In genomic region chr3:50383750-50384149, GRCh38 we compare ENCODE assay signal across 19 cellular contexts. TPM values are rescaled to one million over a fixed set of nuclear protein-coding genes. Genes with fewer than 3 reads are reported as not detected.
DNase-seq lines count a peak whose midpoint lies in the region; ATAC-seq, FAIRE-seq and TF ChIP-seq lines count a peak whose summit lies in the region.
"Had no signal": no experiment of that assay in that cellular context is flagged by ENCODE, and none has a peak within 500 bp of the region (broad histone marks: within the 10 kb centered on the region; RNA-seq: fewer than 3 reads in every experiment).

No MANE protein-coding gene starts in this region.

- no peaks in the 10 kb centered on the region for H3K4me1 ChIP-seq in foreskin keratinocyte

- H3K4me3 ChIP-seq in bronchial epithelial cell (ENCODE audit: low read depth, low read length) = no peak overlapping the region
- H3K4me3 ChIP-seq: GM12878, GM23248 had no signal

- peaks cover 29% of the 10 kb centered on the region for H3K4me1 Mint-ChIP-seq in type B pancreatic cell (ENCODE audit: unreplicated experiment)
- H3K4me1 Mint-ChIP-seq: B cell had no signal

- H3K36me3 Mint-ChIP-seq in type B pancreatic cell = no peaks in the 10 kb centered on the region

- no peaks in the 10 kb centered on the region for H3K27me3 Mint-ChIP-seq in type B pancreatic cell
- H3K27me3 Mint-ChIP-seq: CD4-positive, alpha-beta T cell had no signal

- no peak overlapping the region for H3K27ac ChIP-seq in foreskin keratinocyte
- H3K27ac ChIP-seq: GM23248 had no signal

- H3K27ac Mint-ChIP-seq in type B pancreatic cell = no peak overlapping the region
- H3K27ac Mint-ChIP-seq: B cell; CD4-positive, alpha-beta T cell; H9 had no signal

- DNase-seq in NCI-H69 (lab: John Stamatoyannopoulos, UW) = peak; percentile 12
- DNase-seq in bronchial epithelial cell (ENCODE audit: low read depth) = peak; percentile 70
- DNase-seq in foreskin keratinocyte = peak in 1 of 2 donors; percentile 25
- no peak for DNase-seq in type B pancreatic cell (ENCODE audit: extremely low spot score, unreplicated experiment)
- DNase-seq in globus pallidus (ENCODE audit: low spot score) = no peak
- no peak for DNase-seq in dermis blood vessel endothelial cell
- DNase-seq in NCI-H748 (lab: John Stamatoyannopoulos, UW; ENCODE audit: unreplicated experiment) = no peak
- DNase-seq: C1 segment of cervical spinal cord; CD4-positive, alpha-beta T cell; DMS79; H9 had no signal

- H3K9me3 Mint-ChIP-seq in type B pancreatic cell = no peaks in the 10 kb centered on the region
- H3K9me3 Mint-ChIP-seq: CD4-positive, alpha-beta T cell; H9 had no signal

- FAIRE-seq in bronchial epithelial cell (lab: Jason Lieb, UNC) = no peak
- FAIRE-seq: A204.1, GM12878, GM18507, HepG2, HTR-8/SVneo had no signal

- peak; percentile 5 for ATAC-seq in foreskin keratinocyte
- ATAC-seq: GM12878, HepG2 had no signal

- H3K27me3 ChIP-seq in bronchial epithelial cell (ENCODE audit: control insufficient read depth, insufficient read depth, low read length) = peaks cover 5% of the 10 kb centered on the region
- peaks cover 12% of the 10 kb centered on the region for H3K27me3 ChIP-seq in foreskin keratinocyte

- H3K36me3 ChIP-seq in bronchial epithelial cell (ENCODE audit: control insufficient read depth, insufficient read depth, low read length) = no peaks in the 10 kb centered on the region

- H3K4me3 Mint-ChIP-seq in type B pancreatic cell = peak overlapping the region; percentile 26
- H3K4me3 Mint-ChIP-seq: B cell; CD4-positive, alpha-beta T cell; H9 had no signal

- TF ChIP-seq CTCF in bronchial epithelial cell (IDR thresholded peaks at IDR 0.05; ENCODE audit: insufficient read depth, low read length, severe bottlenecking) (no peak), foreskin keratinocyte (conservative IDR thresholded peaks at IDR 0.05) (no peak), type B pancreatic cell (conservative IDR thresholded peaks at IDR 0.05) (no peak)

RNA-seq across cellular contexts. Expression of gene TMEM115, which starts 24.4 kb away (rescaled TPM):
- 19.7 and 22.8 TPM in 2 replicates for total RNA-seq in bronchial epithelial cell
- total RNA-seq in foreskin keratinocyte = 34.7 and 35.6 TPM in 2 replicates
- 38.3 and 38.9 TPM in 2 replicates for polyA plus RNA-seq in foreskin keratinocyte
- 42.7 and 44.4 TPM in 2 replicates for total RNA-seq in type B pancreatic cell (ENCODE audit: low replicate concordance)
- total RNA-seq in dermis blood vessel endothelial cell = 60.3 and 61.6 TPM in 2 replicates

RNA-seq across cellular contexts. Expression of gene CYB561D2, which starts 33.1 kb away (rescaled TPM):
- total RNA-seq in bronchial epithelial cell = 18.9 and 22.1 TPM in 2 replicates
- total RNA-seq in foreskin keratinocyte = 18.6 and 19.8 TPM in 2 replicates
- 26.0 and 27.3 TPM in 2 replicates for polyA plus RNA-seq in foreskin keratinocyte
- total RNA-seq in type B pancreatic cell (ENCODE audit: low replicate concordance) = 10.1 and 15.9 TPM in 2 replicates
- total RNA-seq in dermis blood vessel endothelial cell = 26.2 and 30.0 TPM in 2 replicates

RNA-seq across cellular contexts. Expression of gene NPRL2, which starts 33.2 kb away (rescaled TPM):
- 11.0 and 17.1 TPM in 2 replicates for total RNA-seq in bronchial epithelial cell
- 19.4 and 23.9 TPM in 2 replicates for total RNA-seq in foreskin keratinocyte
- polyA plus RNA-seq in foreskin keratinocyte = 18.9 and 22.2 TPM in 2 replicates
- total RNA-seq in type B pancreatic cell (ENCODE audit: low replicate concordance) = 20.3 and 27.9 TPM in 2 replicates
- 14.0 and 16.8 TPM in 2 replicates for total RNA-seq in dermis blood vessel endothelial cell

RNA-seq across cellular contexts. Expression of gene ZMYND10, which starts 38.2 kb away (rescaled TPM):
- 0.13 and 0.53 TPM in 2 replicates for total RNA-seq in bronchial epithelial cell
- total RNA-seq in foreskin keratinocyte = 0.44 and 0.46 TPM in 2 replicates
- polyA plus RNA-seq in foreskin keratinocyte = 0.53 and 0.58 TPM in 2 replicates
- total RNA-seq in type B pancreatic cell (ENCODE audit: low replicate concordance) = 1.8 and 13.4 TPM in 2 replicates
- 0.05 TPM in 1 of 2 replicates, not detected in the other for total RNA-seq in dermis blood vessel endothelial cell
- total RNA-seq: G401 had no signal

RNA-seq across cellular contexts. Expression of gene RASSF1, which starts 43.1 kb away (rescaled TPM):
- total RNA-seq in bronchial epithelial cell = 15.5 and 25.5 TPM in 2 replicates
- total RNA-seq in foreskin keratinocyte = 22.1 and 23.8 TPM in 2 replicates
- 28.5 and 29.4 TPM in 2 replicates for polyA plus RNA-seq in foreskin keratinocyte
- 13.7 and 13.8 TPM in 2 replicates for total RNA-seq in type B pancreatic cell (ENCODE audit: low replicate concordance)
- 21.7 and 28.8 TPM in 2 replicates for total RNA-seq in dermis blood vessel endothelial cell

Comparison
In these comparisons a context has a peak if more than half of its experiments do, and no peak if none do; other contexts are left out.
1. DNase-seq: peak in NCI-H69 (single experiment) and bronchial epithelial cell (single experiment); none in type B pancreatic cell (single experiment), globus pallidus (single experiment), dermis blood vessel endothelial cell (single experiment) and NCI-H748 (single experiment).